In the genomic region with DNA sequence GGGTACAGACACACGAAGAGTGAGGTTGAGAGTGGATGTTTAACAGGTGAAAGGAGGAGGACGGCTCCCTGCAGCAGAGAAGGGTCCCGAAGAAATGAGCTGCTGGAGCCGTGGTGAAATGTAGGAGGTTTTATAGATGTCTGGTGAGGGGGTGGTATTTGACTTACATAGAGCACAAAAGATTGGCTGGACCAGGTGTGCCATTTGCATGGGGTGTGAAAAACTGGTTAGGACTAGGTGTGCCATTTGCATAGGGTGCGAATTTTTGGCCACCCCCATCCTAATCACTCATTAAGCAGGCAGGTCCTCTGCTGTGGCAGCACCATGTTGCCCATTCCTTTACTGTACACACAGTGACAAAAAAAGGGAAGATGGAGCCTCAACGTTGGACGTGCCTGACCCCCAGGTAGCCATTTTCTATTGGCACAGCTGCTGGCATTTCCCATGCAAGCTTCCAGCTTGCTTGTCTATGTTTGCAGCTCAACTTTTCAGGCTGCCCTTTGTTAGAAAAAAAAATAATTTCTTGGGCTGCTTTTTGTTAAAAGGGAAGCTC, we compare ENCODE assay signal across 1 cellular context.
TF ChIP-seq lines count a peak whose summit lies in the region.

No MANE protein-coding gene starts in this region.

TF ChIP-seq in GM23338, 12 proteins besides CTCF, POLR2A, EP300 and RAD21 (continued from another document):
- TF ChIP-seq ZNF462 (CRISPR knock-in tag; IDR thresholded peaks at IDR 0.05) (no peak), EZH2 (IDR thresholded peaks at IDR 0.05; ENCODE audit: low read depth, unreplicated experiment) (no peak), POLR2AphosphoS5 (IDR thresholded peaks at IDR 0.05; ENCODE audit: low read depth) (peak; percentile 77; the same call in 1 of the 2 replicates), ZNF331 (CRISPR knock-in tag; IDR thresholded peaks at IDR 0.05; ENCODE audit: low read depth) (no peak), NANOG (IDR thresholded peaks at IDR 0.05; ENCODE audit: borderline replicate concordance) (no peak)
TF ChIP-seq in GM23338: peak in this region for 2.
